ENCODE assay signal across 16 cellular contexts in the genomic region with DNA sequence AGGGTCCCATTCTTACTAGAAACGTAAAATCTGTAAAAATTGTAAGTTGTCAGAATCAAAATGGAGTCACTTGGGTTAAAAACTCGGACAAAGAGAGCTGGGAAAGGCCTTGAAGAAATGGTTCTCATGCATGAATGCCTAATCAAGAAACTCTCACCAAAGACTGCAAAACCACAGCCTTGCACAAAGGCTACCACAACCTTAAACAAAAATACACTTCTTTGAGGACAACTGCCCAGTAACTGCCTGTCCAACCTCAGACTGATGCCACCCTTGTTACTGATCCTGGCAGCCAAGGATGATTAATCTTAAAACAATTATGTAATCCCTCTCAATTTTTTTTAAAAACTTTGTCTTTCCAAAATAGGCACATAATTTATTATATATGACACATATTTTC.
DNase-seq lines count a peak whose midpoint lies in the region; ATAC-seq and TF ChIP-seq lines count a peak whose summit lies in the region.
"Had no signal": no experiment of that assay in that cellular context is flagged by ENCODE, and none has a peak within 500 bp of the region (broad histone marks: within the 10 kb centered on the region; RNA-seq: fewer than 3 reads in every experiment).

No MANE protein-coding gene starts in this region.

- H3K4me1 ChIP-seq in GM23338 (ENCODE audit: insufficient read depth), result no peaks in the 10 kb centered on the region

- H3K9me2 ChIP-seq in GM23338 (ENCODE audit: insufficient read depth), result peaks cover 3% of the 10 kb centered on the region; the same call in 1 of the 2 replicates

- no peaks in the 10 kb centered on the region for H3K79me2 ChIP-seq in GM23338 (replicated peaks; ENCODE audit: insufficient read depth)

- no peak overlapping the region for H3K4me3 Mint-ChIP-seq in GM23338
- H3K4me3 Mint-ChIP-seq in nephron progenitor cell, result no peak overlapping the region
- H3K4me3 Mint-ChIP-seq: B cell; CD4-positive, alpha-beta memory T cell had no signal

- no peak overlapping the region for H3K4me2 ChIP-seq in GM23338

- no peaks in the 10 kb centered on the region for H3K27me3 ChIP-seq in GM23338 (ENCODE audit: insufficient read depth)

- peak overlapping the region; percentile 2; the same call in 1 of the 2 replicates for H2AFZ ChIP-seq in GM23338

- peaks cover 2% of the 10 kb centered on the region; the same call in 2 of the 3 replicates for H3K4me1 Mint-ChIP-seq in GM23338
- H3K4me1 Mint-ChIP-seq in nephron progenitor cell, result no peaks in the 10 kb centered on the region
- H3K4me1 Mint-ChIP-seq: B cell; CD4-positive, alpha-beta memory T cell had no signal

- TF ChIP-seq CTCF in AG10803 (conservative IDR thresholded peaks at IDR 0.05; ENCODE audit: low read length), result no peak
- no peak for TF ChIP-seq CTCF in GM23338 (conservative IDR thresholded peaks at IDR 0.05; ENCODE audit: low read depth in 2 of 2)
- no peak for TF ChIP-seq CTCF in nephron progenitor cell (IDR thresholded peaks at IDR 0.05)

- H3F3A ChIP-seq in GM23338 (replicated peaks; ENCODE audit: low read depth), result no peaks in the 10 kb centered on the region

- H3K9me3 Mint-ChIP-seq in GM23338 (no peaks in the 10 kb centered on the region), nephron progenitor cell (no peaks in the 10 kb centered on the region)

- no peak overlapping the region for H3K27ac Mint-ChIP-seq in GM23338
- no peak overlapping the region for H3K27ac Mint-ChIP-seq in nephron progenitor cell
- H3K27ac Mint-ChIP-seq: B cell; CD4-positive, alpha-beta memory T cell had no signal

- no peaks in the 10 kb centered on the region for H3K36me3 Mint-ChIP-seq in GM23338 (ENCODE audit: low read depth)
- no peaks in the 10 kb centered on the region for H3K36me3 Mint-ChIP-seq in nephron progenitor cell (ENCODE audit: low read depth)
- H3K36me3 Mint-ChIP-seq: CD4-positive, alpha-beta memory T cell had no signal

- H3K27me3 Mint-ChIP-seq in GM23338 (ENCODE audit: insufficient read depth, low read depth, poor library complexity), result no peaks in the 10 kb centered on the region
- no peaks in the 10 kb centered on the region for H3K27me3 Mint-ChIP-seq in nephron progenitor cell (ENCODE audit: low read depth, poor library complexity)
- H3K27me3 Mint-ChIP-seq: B cell; CD4-positive, alpha-beta memory T cell had no signal

- H3K27ac ChIP-seq in GM23338 (ENCODE audit: low read depth), result no peak overlapping the region
- H3K27ac ChIP-seq: RWPE1 had no signal

- H3K36me3 ChIP-seq in GM23338 (ENCODE audit: insufficient read depth), result no peaks in the 10 kb centered on the region

- ATAC-seq in GM23338 (no peak), GM19324 (IDR thresholded peaks at IDR 0.05; ENCODE audit: low FRiP score, unreplicated experiment) (no peak)

- no peaks in the 10 kb centered on the region for H4K20me1 ChIP-seq in GM23338 (replicated peaks; ENCODE audit: insufficient read depth)

- H3K4me3 ChIP-seq in AG10803 (ENCODE audit: low read length) (no peak overlapping the region), GM23338 (no peak overlapping the region)

- peak; percentile 52 for DNase-seq in AG10803 (ENCODE audit: low read depth)
- DNase-seq in GM23338 (ENCODE audit: low spot score), result no peak
- peak; percentile 17 for DNase-seq in RPMI7951 (ENCODE audit: low read depth)
- DNase-seq in myocyte (ENCODE audit: low read depth), result peak; percentile 66
- no peak for DNase-seq in T-helper 1 cell
- no peak for DNase-seq in NCI-H187 (lab: John Stamatoyannopoulos, UW)
- no peak for DNase-seq in nephron progenitor cell
- DNase-seq: CD4-positive, alpha-beta memory T cell; GOT3; NCI-H1092; NCI-H2227 treated with DMSO at 0.1 percent for 48 hours; NCI-H526 treated with DMSO at 0.1 percent for 48 hours; NK-92 treated with Interleukin-12 subunit alpha and Interleukin-12 subunit beta, amount 100 ng/mL, for 24 hours had no signal

TF ChIP-seq in GM23338, 12 proteins besides CTCF, POLR2A, EP300 and RAD21:
- TF ChIP-seq ZNF331 (CRISPR knock-in tag; IDR thresholded peaks at IDR 0.05; ENCODE audit: low read depth), result no peak

Comparison
In these comparisons a context has a peak if more than half of its experiments do, and no peak if none do; other contexts are left out.
1. DNase-seq: peak in AG10803 (single experiment), RPMI7951 (single experiment) and myocyte (single experiment); none in GM23338 (single experiment), T-helper 1 cell (0 of 5), NCI-H187 (0 of 2) and nephron progenitor cell (single experiment).